ENCODE assay signal across 8 cellular contexts in genomic region chr9:90870646-90871326, GRCh38.
DNase-seq lines count a peak whose midpoint lies in the region; ATAC-seq and TF ChIP-seq lines count a peak whose summit lies in the region.

No MANE protein-coding gene starts in this region.

- H3K4me1 ChIP-seq in osteoblast (ENCODE audit: insufficient read depth, low read length): no peaks in the 10 kb centered on the region

- in situ Hi-C loops in GM13976 (cut with MboI; ENCODE audit: low sequenced_read_pairs, unreplicated experiment): loop anchor here (10.0 to 25.0 kb wide), 3 partner anchors 96 to 733 kb away; no protein-coding TSS in a partner anchor

- DNase-seq in AG08396 (ENCODE audit: low spot score): peak; percentile 44
- DNase-seq in GM13976 (ENCODE audit: low spot score): peak; percentile 52
- peak; percentile 65 for DNase-seq in NCI-H2171 treated with DMSO at 0.1 percent for 48 hours (lab: John Stamatoyannopoulos, UW)
- DNase-seq in activated CD4-positive, alpha-beta T cell treated with anti-CD3 and anti-CD28 coated beads, Interleukin-2, amount 50 U/mL, for 48 hours: peak; percentile 20 to 43
- DNase-seq in fibroblast of mammary gland (ENCODE audit: low read depth): peak; percentile 56
- no peak for DNase-seq in osteoblast (ENCODE audit: insufficient read length, low spot score, missing footprints)

- TF ChIP-seq CTCF in GM13976 (IDR thresholded peaks at IDR 0.05; ENCODE audit: borderline replicate concordance, control extremely low read depth, extremely low read depth, insufficient read depth, missing control alignments) (peak; percentile 70), fibroblast of mammary gland (conservative IDR thresholded peaks at IDR 0.05; ENCODE audit: control insufficient read depth, insufficient read depth, low read depth, low read length) (peak; percentile 95), osteoblast (IDR thresholded peaks at IDR 0.05; ENCODE audit: extremely low read depth, low read depth, low read length) (peak; percentile 82)

- H3K9me3 ChIP-seq in osteoblast (ENCODE audit: low read depth, low read length): no peaks in the 10 kb centered on the region

- no peaks in the 10 kb centered on the region for H4K20me1 ChIP-seq in osteoblast (ENCODE audit: insufficient read depth, low read length)

- ATAC-seq in HG03139 (IDR thresholded peaks at IDR 0.05; ENCODE audit: unreplicated experiment) (no peak), GM21723 (IDR thresholded peaks at IDR 0.05; ENCODE audit: unreplicated experiment) (no peak)

- no peaks in the 10 kb centered on the region for H3K27me3 ChIP-seq in osteoblast (ENCODE audit: insufficient read depth, low read length)

- no peak overlapping the region for H2AFZ ChIP-seq in osteoblast (ENCODE audit: low read length)

- no peak overlapping the region for H3K4me2 ChIP-seq in osteoblast (ENCODE audit: insufficient read depth, low read length)

- no peaks in the 10 kb centered on the region for H3K79me2 ChIP-seq in osteoblast (ENCODE audit: insufficient read depth, low read length)

- no peaks in the 10 kb centered on the region for H3K36me3 ChIP-seq in osteoblast (ENCODE audit: insufficient read depth, low read length)

- no peak overlapping the region for H3K27ac ChIP-seq in osteoblast (ENCODE audit: low read depth, low read length)

- H3K4me3 ChIP-seq in fibroblast of mammary gland (ENCODE audit: control insufficient read depth, low read depth, low read length) (no peak overlapping the region), osteoblast (ENCODE audit: insufficient read depth, low read length) (no peak overlapping the region)
